Comparison of ENCODE assay signal across 1 cellular context in genomic region chr6:53718597-53719460, GRCh38.
TF ChIP-seq lines count a peak whose summit lies in the region.

No MANE protein-coding gene starts in this region.

TF ChIP-seq in HepG2, 621 proteins besides CTCF, POLR2A, EP300 and RAD21 (continued from another document and continues in another):
- TF ChIP-seq ZNF280B (CRISPR knock-in tag; IDR thresholded peaks at IDR 0.05; ENCODE audit: borderline replicate concordance) = no peak
- no peak for TF ChIP-seq ZNF891 (CRISPR knock-in tag; IDR thresholded peaks at IDR 0.05)
- TF ChIP-seq POGK (CRISPR knock-in tag; conservative IDR thresholded peaks at IDR 0.05) = no peak
- no peak for TF ChIP-seq FLYWCH1 (CRISPR knock-in tag; IDR thresholded peaks at IDR 0.05)
- TF ChIP-seq, protein P1, sequence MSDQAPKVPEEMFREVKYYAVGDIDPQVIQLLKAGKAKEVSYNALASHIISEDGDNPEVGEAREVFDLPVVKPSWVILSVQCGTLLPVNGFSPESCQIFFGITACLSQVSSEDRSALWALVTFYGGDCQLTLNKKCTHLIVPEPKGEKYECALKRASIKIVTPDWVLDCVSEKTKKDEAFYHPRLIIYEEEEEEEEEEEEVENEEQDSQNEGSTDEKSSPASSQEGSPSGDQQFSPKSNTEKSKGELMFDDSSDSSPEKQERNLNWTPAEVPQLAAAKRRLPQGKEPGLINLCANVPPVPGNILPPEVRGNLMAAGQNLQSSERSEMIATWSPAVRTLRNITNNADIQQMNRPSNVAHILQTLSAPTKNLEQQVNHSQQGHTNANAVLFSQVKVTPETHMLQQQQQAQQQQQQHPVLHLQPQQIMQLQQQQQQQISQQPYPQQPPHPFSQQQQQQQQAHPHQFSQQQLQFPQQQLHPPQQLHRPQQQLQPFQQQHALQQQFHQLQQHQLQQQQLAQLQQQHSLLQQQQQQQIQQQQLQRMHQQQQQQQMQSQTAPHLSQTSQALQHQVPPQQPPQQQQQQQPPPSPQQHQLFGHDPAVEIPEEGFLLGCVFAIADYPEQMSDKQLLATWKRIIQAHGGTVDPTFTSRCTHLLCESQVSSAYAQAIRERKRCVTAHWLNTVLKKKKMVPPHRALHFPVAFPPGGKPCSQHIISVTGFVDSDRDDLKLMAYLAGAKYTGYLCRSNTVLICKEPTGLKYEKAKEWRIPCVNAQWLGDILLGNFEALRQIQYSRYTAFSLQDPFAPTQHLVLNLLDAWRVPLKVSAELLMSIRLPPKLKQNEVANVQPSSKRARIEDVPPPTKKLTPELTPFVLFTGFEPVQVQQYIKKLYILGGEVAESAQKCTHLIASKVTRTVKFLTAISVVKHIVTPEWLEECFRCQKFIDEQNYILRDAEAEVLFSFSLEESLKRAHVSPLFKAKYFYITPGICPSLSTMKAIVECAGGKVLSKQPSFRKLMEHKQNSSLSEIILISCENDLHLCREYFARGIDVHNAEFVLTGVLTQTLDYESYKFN (CRISPR knock-in tag; conservative IDR thresholded peaks at IDR 0.05) = no peak
- no peak for TF ChIP-seq CBX1 (IDR thresholded peaks at IDR 0.05; ENCODE audit: low read depth)
- no peak for TF ChIP-seq RFXAP (CRISPR knock-in tag; IDR thresholded peaks at IDR 0.05; ENCODE audit: borderline replicate concordance)
- TF ChIP-seq MXI1 (IDR thresholded peaks at IDR 0.05; ENCODE audit: borderline replicate concordance, low read depth, low read length) = no peak
- TF ChIP-seq KLF13 (CRISPR knock-in tag; IDR thresholded peaks at IDR 0.05) = no peak
- TF ChIP-seq ATF7-NPFF (CRISPR knock-in tag; IDR thresholded peaks at IDR 0.05; ENCODE audit: low read depth) = no peak
- no peak for TF ChIP-seq ZNF605 (CRISPR knock-in tag; IDR thresholded peaks at IDR 0.05)
- TF ChIP-seq KLF6 (CRISPR knock-in tag; IDR thresholded peaks at IDR 0.05) = 0 out of 2 replicates have a peak, but pooled peaks have one; percentile 25
- TF ChIP-seq XRCC5 (optimal IDR thresholded peaks at IDR 0.05; ENCODE audit: low read length) = peak; percentile 20
- no peak for TF ChIP-seq RBFOX2 (IDR thresholded peaks at IDR 0.05; ENCODE audit: low read depth, low read length)
- TF ChIP-seq, protein P2, sequence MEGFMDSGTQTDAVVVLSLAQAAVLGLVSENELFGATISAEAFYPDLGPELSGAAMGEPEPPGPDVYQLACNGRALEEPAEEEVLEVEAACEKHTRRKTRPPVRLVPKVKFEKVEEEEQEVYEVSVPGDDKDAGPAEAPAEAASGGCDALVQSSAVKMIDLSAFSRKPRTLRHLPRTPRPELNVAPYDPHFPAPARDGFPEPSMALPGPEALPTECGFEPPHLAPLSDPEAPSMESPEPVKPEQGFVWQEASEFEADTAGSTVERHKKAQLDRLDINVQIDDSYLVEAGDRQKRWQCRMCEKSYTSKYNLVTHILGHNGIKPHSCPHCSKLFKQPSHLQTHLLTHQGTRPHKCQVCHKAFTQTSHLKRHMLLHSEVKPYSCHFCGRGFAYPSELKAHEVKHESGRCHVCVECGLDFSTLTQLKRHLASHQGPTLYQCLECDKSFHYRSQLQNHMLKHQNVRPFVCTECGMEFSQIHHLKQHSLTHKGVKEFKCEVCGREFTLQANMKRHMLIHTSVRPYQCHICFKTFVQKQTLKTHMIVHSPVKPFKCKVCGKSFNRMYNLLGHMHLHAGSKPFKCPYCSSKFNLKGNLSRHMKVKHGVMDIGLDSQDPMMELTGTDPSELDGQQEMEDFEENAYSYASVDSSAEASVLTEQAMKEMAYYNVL (CRISPR knock-in tag; IDR thresholded peaks at IDR 0.05; ENCODE audit: borderline replicate concordance) = no peak
- 0 out of 2 replicates have a peak, but pooled peaks have one; percentile 22 for TF ChIP-seq TARDBP (CRISPR knock-in tag; IDR thresholded peaks at IDR 0.05)
- TF ChIP-seq ZNF430 (CRISPR knock-in tag; IDR thresholded peaks at IDR 0.05) = no peak
- TF ChIP-seq ZNF615 (CRISPR knock-in tag; IDR thresholded peaks at IDR 0.05; ENCODE audit: borderline replicate concordance) = no peak
- no peak for TF ChIP-seq MZF1 (CRISPR knock-in tag; IDR thresholded peaks at IDR 0.05; ENCODE audit: borderline replicate concordance)
- TF ChIP-seq NAIF1 (CRISPR knock-in tag; IDR thresholded peaks at IDR 0.05; ENCODE audit: borderline replicate concordance) = no peak
- TF ChIP-seq SOX13 (IDR thresholded peaks at IDR 0.05) = no peak
- no peak for TF ChIP-seq SOX13 (CRISPR knock-in tag; conservative IDR thresholded peaks at IDR 0.05 in 1 of 2, IDR thresholded peaks at IDR 0.05 in 1 of 2)
- no peak for TF ChIP-seq ZNF446 (CRISPR knock-in tag; IDR thresholded peaks at IDR 0.05)
- no peak for TF ChIP-seq GMEB2 (CRISPR knock-in tag; IDR thresholded peaks at IDR 0.05; ENCODE audit: low read depth)
- no peak for TF ChIP-seq MEIS2 (CRISPR knock-in tag; IDR thresholded peaks at IDR 0.05)
- no peak for TF ChIP-seq ZBTB38 (CRISPR knock-in tag; IDR thresholded peaks at IDR 0.05)
- no peak for TF ChIP-seq ZNF644 (CRISPR knock-in tag; IDR thresholded peaks at IDR 0.05; ENCODE audit: low read depth)
- no peak for TF ChIP-seq SYNCRIP (IDR thresholded peaks at IDR 0.05; ENCODE audit: insufficient read depth, low read depth, low read length)
- TF ChIP-seq, protein P3, sequence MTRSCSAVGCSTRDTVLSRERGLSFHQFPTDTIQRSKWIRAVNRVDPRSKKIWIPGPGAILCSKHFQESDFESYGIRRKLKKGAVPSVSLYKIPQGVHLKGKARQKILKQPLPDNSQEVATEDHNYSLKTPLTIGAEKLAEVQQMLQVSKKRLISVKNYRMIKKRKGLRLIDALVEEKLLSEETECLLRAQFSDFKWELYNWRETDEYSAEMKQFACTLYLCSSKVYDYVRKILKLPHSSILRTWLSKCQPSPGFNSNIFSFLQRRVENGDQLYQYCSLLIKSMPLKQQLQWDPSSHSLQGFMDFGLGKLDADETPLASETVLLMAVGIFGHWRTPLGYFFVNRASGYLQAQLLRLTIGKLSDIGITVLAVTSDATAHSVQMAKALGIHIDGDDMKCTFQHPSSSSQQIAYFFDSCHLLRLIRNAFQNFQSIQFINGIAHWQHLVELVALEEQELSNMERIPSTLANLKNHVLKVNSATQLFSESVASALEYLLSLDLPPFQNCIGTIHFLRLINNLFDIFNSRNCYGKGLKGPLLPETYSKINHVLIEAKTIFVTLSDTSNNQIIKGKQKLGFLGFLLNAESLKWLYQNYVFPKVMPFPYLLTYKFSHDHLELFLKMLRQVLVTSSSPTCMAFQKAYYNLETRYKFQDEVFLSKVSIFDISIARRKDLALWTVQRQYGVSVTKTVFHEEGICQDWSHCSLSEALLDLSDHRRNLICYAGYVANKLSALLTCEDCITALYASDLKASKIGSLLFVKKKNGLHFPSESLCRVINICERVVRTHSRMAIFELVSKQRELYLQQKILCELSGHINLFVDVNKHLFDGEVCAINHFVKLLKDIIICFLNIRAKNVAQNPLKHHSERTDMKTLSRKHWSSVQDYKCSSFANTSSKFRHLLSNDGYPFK (CRISPR knock-in tag; IDR thresholded peaks at IDR 0.05; ENCODE audit: borderline replicate concordance) = no peak
- TF ChIP-seq MXD1 (CRISPR knock-in tag; IDR thresholded peaks at IDR 0.05) = no peak
- TF ChIP-seq, protein P4, sequence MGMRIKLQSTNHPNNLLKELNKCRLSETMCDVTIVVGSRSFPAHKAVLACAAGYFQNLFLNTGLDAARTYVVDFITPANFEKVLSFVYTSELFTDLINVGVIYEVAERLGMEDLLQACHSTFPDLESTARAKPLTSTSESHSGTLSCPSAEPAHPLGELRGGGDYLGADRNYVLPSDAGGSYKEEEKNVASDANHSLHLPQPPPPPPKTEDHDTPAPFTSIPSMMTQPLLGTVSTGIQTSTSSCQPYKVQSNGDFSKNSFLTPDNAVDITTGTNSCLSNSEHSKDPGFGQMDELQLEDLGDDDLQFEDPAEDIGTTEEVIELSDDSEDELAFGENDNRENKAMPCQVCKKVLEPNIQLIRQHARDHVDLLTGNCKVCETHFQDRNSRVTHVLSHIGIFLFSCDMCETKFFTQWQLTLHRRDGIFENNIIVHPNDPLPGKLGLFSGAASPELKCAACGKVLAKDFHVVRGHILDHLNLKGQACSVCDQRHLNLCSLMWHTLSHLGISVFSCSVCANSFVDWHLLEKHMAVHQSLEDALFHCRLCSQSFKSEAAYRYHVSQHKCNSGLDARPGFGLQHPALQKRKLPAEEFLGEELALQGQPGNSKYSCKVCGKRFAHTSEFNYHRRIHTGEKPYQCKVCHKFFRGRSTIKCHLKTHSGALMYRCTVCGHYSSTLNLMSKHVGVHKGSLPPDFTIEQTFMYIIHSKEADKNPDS (CRISPR knock-in tag; IDR thresholded peaks at IDR 0.05) = no peak
- peak; percentile 50; the same call in 1 of the 2 replicates for TF ChIP-seq FOXK1 (CRISPR knock-in tag; IDR thresholded peaks at IDR 0.05; ENCODE audit: borderline replicate concordance, low read depth)
- no peak for TF ChIP-seq ZBTB21 (CRISPR knock-in tag; IDR thresholded peaks at IDR 0.05)
- no peak for TF ChIP-seq MTERF4 (CRISPR knock-in tag; IDR thresholded peaks at IDR 0.05)
- no peak for TF ChIP-seq SRF (IDR thresholded peaks at IDR 0.05; ENCODE audit: low read depth, low read length)
- TF ChIP-seq ZNF75D (CRISPR knock-in tag; IDR thresholded peaks at IDR 0.05; ENCODE audit: borderline replicate concordance) = no peak
- TF ChIP-seq NR2F6 (IDR thresholded peaks at IDR 0.05) = no peak
- TF ChIP-seq NR2F6 (CRISPR knock-in tag; IDR thresholded peaks at IDR 0.05) = no peak
- no peak for TF ChIP-seq ZNF672 (CRISPR knock-in tag; IDR thresholded peaks at IDR 0.05)
- TF ChIP-seq, protein P5, sequence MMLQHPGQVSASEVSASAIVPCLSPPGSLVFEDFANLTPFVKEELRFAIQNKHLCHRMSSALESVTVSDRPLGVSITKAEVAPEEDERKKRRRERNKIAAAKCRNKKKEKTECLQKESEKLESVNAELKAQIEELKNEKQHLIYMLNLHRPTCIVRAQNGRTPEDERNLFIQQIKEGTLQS (CRISPR knock-in tag; IDR thresholded peaks at IDR 0.05) = no peak
- TF ChIP-seq, protein P6, sequence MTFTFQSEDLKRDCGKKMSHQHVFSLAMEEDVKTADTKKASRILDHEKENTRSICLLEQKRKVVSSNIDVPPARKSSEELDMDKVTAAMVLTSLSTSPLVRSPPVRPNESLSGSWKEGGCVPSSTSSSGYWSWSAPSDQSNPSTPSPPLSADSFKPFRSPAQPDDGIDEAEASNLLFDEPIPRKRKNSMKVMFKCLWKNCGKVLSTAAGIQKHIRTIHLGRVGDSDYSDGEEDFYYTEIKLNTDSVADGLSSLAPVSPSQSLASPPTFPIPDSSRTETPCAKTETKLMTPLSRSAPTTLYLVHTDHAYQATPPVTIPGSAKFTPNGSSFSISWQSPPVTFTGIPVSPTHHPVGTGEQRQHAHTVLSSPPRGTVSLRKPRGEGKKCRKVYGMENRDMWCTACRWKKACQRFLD (CRISPR knock-in tag; IDR thresholded peaks at IDR 0.05; ENCODE audit: borderline replicate concordance) = no peak
- no peak for TF ChIP-seq ZMYM4 (CRISPR knock-in tag; IDR thresholded peaks at IDR 0.05)
